ENCODE assay signal across 10 cellular contexts in the genomic region with DNA sequence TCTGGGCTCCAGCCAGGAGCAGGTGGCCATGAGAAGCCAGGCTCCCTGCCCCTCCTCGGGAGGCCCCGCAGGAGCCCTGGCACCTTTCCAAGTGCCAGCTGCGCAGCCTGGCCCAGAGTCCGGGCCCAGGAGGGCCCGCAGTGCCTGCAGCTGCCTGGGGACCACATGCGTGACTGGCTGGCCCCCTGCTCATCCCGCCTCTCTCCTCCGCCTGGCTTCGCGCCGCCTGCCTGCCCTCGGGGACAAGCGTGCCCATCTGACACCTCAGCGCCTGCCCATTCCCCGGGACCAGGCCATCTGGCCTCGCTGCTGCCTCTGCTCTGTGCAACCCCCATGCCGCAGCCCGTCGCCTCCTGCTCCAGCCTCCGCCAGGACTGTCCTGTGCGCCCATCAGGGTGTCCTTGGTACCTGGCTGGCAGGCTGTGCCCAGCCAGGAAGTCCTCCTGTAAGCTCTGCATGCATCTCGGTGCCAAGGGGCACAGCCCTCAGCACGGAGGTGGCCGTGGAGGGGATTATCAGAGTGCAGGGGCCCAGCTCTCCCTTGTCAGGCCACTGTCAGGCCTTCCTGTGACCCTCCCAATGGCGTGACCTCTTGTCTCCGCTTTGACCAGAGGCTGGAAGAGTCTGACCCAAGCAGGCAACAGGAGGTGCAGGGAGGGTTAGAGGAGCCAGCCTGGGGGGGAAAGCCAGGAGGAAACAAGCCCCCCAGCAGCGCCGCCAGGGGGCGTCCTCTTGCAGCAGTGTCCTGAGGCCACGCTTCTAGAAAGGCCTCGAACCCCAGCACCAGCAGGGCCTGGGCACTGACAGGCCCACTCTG. TPM values are rescaled to one million over a fixed set of nuclear protein-coding genes. Genes with fewer than 3 reads are reported as not detected.
A peak's percentile ranks its signal among the peaks of the same experiment; 100 is the strongest.
DNase-seq lines count a peak whose midpoint lies in the region; ATAC-seq and TF ChIP-seq lines count a peak whose summit lies in the region.
"Had no signal": no experiment of that assay in that cellular context is flagged by ENCODE, and none has a peak within 500 bp of the region (broad histone marks: within the 10 kb centered on the region; RNA-seq: fewer than 3 reads in every experiment).

No MANE protein-coding gene starts in this region.

- no peaks in the 10 kb centered on the region for H3K4me1 Mint-ChIP-seq in activated CD4-positive, alpha-beta memory T cell treated with anti-CD3 and anti-CD28 coated beads, Interleukin-2, amount 10 ng/mL, durations not matched to agents 7 days and 5 days
- no peaks in the 10 kb centered on the region for H3K4me1 Mint-ChIP-seq in activated CD4-positive, alpha-beta memory T cell treated with anti-CD3 and anti-CD28 coated beads for 36 hours (ENCODE audit: low read depth)
- no peaks in the 10 kb centered on the region for H3K4me1 Mint-ChIP-seq in type B pancreatic cell (ENCODE audit: unreplicated experiment)

- no peak overlapping the region for H3K4me2 ChIP-seq in OCI-LY3 (ENCODE audit: low read length)

- no peaks in the 10 kb centered on the region for H3K27me3 Mint-ChIP-seq in activated CD4-positive, alpha-beta memory T cell treated with anti-CD3 and anti-CD28 coated beads, Interleukin-2, amount 10 ng/mL, durations not matched to agents 7 days and 5 days
- H3K27me3 Mint-ChIP-seq in activated CD4-positive, alpha-beta memory T cell treated with anti-CD3 and anti-CD28 coated beads for 36 hours = peaks cover 6% of the 10 kb centered on the region
- H3K27me3 Mint-ChIP-seq in type B pancreatic cell = no peaks in the 10 kb centered on the region

- peaks cover 21% of the 10 kb centered on the region for H3K36me3 Mint-ChIP-seq in activated CD4-positive, alpha-beta memory T cell treated with anti-CD3 and anti-CD28 coated beads, Interleukin-2, amount 10 ng/mL, durations not matched to agents 7 days and 5 days (ENCODE audit: low read depth)
- H3K36me3 Mint-ChIP-seq in activated CD4-positive, alpha-beta memory T cell treated with anti-CD3 and anti-CD28 coated beads for 36 hours = peaks cover 20% of the 10 kb centered on the region
- H3K36me3 Mint-ChIP-seq in type B pancreatic cell = peaks cover 20% of the 10 kb centered on the region

- POLR2A ChIA-PET in activated CD4-positive, alpha-beta memory T cell treated with anti-CD3 and anti-CD28 coated beads, Interleukin-2, amount 10 ng/mL, durations not matched to agents 7 days and 5 days (lab: Charles Lee) = no interaction called here
- POLR2A ChIA-PET in activated CD4-positive, alpha-beta memory T cell treated with anti-CD3 and anti-CD28 coated beads for 36 hours (lab: Charles Lee) = no interaction called here

- no peaks in the 10 kb centered on the region for H3K79me2 ChIP-seq in OCI-LY3 (ENCODE audit: low read length)

- no peak overlapping the region for H3K27ac ChIP-seq in OCI-LY3 (ENCODE audit: low read length)
- H3K27ac ChIP-seq in foreskin keratinocyte = no peak overlapping the region

- H3K36me3 ChIP-seq in OCI-LY3 (replicated peaks; ENCODE audit: low read depth, low read length) = peaks cover 11% of the 10 kb centered on the region

- no peak overlapping the region for H3K4me3 ChIP-seq in OCI-LY3 (ENCODE audit: low read length)
- H3K4me3 ChIP-seq: SK-N-MC had no signal

- H3K4me3 Mint-ChIP-seq in activated CD4-positive, alpha-beta memory T cell treated with anti-CD3 and anti-CD28 coated beads, Interleukin-2, amount 10 ng/mL, durations not matched to agents 7 days and 5 days = no peak overlapping the region
- H3K4me3 Mint-ChIP-seq in activated CD4-positive, alpha-beta memory T cell treated with anti-CD3 and anti-CD28 coated beads for 36 hours = no peak overlapping the region
- no peak overlapping the region for H3K4me3 Mint-ChIP-seq in type B pancreatic cell

- ATAC-seq in foreskin keratinocyte = no peak
- ATAC-seq in GM18517 (IDR thresholded peaks at IDR 0.05; ENCODE audit: unreplicated experiment) = no peak

- intact Hi-C loops in activated CD4-positive, alpha-beta memory T cell treated with anti-CD3 and anti-CD28 coated beads for 36 hours (cut with micrococcal nuclease) = no loop called here

- H3K4me1 ChIP-seq in OCI-LY3 (ENCODE audit: low read length) = no peaks in the 10 kb centered on the region
- no peaks in the 10 kb centered on the region for H3K4me1 ChIP-seq in foreskin keratinocyte

- DNase-seq in activated CD4-positive, alpha-beta memory T cell treated with anti-CD3 and anti-CD28 coated beads, Interleukin-2, amount 10 ng/mL, durations not matched to agents 7 days and 5 days = peak; percentile 12
- DNase-seq in activated CD4-positive, alpha-beta memory T cell treated with anti-CD3 and anti-CD28 coated beads for 36 hours = no peak
- DNase-seq in foreskin keratinocyte = no peak
- peak; percentile 64 for DNase-seq in type B pancreatic cell (ENCODE audit: extremely low spot score, unreplicated experiment)
- DNase-seq in epidermal melanocyte (ENCODE audit: insufficient read length, low spot score) = no peak
- DNase-seq in central memory CD4-positive, alpha-beta T cell = no peak
- DNase-seq: GOT3 had no signal

- H3K9ac ChIP-seq in OCI-LY3 (ENCODE audit: low read length) = no peak overlapping the region

- no peak overlapping the region for H2AFZ ChIP-seq in OCI-LY3 (ENCODE audit: low read depth, low read length)

- H3K27ac Mint-ChIP-seq in activated CD4-positive, alpha-beta memory T cell treated with anti-CD3 and anti-CD28 coated beads, Interleukin-2, amount 10 ng/mL, durations not matched to agents 7 days and 5 days = no peak overlapping the region
- H3K27ac Mint-ChIP-seq in activated CD4-positive, alpha-beta memory T cell treated with anti-CD3 and anti-CD28 coated beads for 36 hours = no peak overlapping the region
- H3K27ac Mint-ChIP-seq in type B pancreatic cell = no peak overlapping the region

- no peaks in the 10 kb centered on the region for H3K9me3 Mint-ChIP-seq in activated CD4-positive, alpha-beta memory T cell treated with anti-CD3 and anti-CD28 coated beads, Interleukin-2, amount 10 ng/mL, durations not matched to agents 7 days and 5 days
- peaks cover 11% of the 10 kb centered on the region for H3K9me3 Mint-ChIP-seq in activated CD4-positive, alpha-beta memory T cell treated with anti-CD3 and anti-CD28 coated beads for 36 hours
- H3K9me3 Mint-ChIP-seq in type B pancreatic cell = no peaks in the 10 kb centered on the region

- CTCF ChIA-PET in activated CD4-positive, alpha-beta memory T cell treated with anti-CD3 and anti-CD28 coated beads, Interleukin-2, amount 10 ng/mL, durations not matched to agents 7 days and 5 days (lab: Charles Lee) = no interaction called here
- CTCF ChIA-PET in activated CD4-positive, alpha-beta memory T cell treated with anti-CD3 and anti-CD28 coated beads for 36 hours (lab: Charles Lee) = no interaction called here

- no peaks in the 10 kb centered on the region for H3K9me3 ChIP-seq in OCI-LY3 (ENCODE audit: insufficient read depth, low read length)

- no peaks in the 10 kb centered on the region for H4K20me1 ChIP-seq in OCI-LY3 (ENCODE audit: insufficient read depth, low read length)

- H3K27me3 ChIP-seq in OCI-LY3 (ENCODE audit: low read depth, low read length) (no peaks in the 10 kb centered on the region), foreskin keratinocyte (peaks cover 10% of the 10 kb centered on the region)

- TF ChIP-seq CTCF in OCI-LY3 (IDR thresholded peaks at IDR 0.05; ENCODE audit: low read depth, low read length) = peak; percentile 54
- peak; percentile 40 for TF ChIP-seq CTCF in foreskin keratinocyte (conservative IDR thresholded peaks at IDR 0.05)
- TF ChIP-seq CTCF in type B pancreatic cell (conservative IDR thresholded peaks at IDR 0.05) = peak; percentile 61

RNA-seq across cellular contexts. Expression of a gene that starts 50.5 kb away (rescaled TPM):
- total RNA-seq in activated CD4-positive, alpha-beta memory T cell treated with anti-CD3 and anti-CD28 coated beads, Interleukin-2, amount 10 ng/mL, durations not matched to agents 7 days and 5 days = 10 to 100 TPM; 35.5 to 35.7 TPM
- total RNA-seq in activated CD4-positive, alpha-beta memory T cell treated with anti-CD3 and anti-CD28 coated beads for 36 hours = 10 to 100 TPM; 35.5 to 35.9 TPM
- 22.6 and 24.2 TPM in 2 replicates for total RNA-seq in foreskin keratinocyte
- 6.5 and 7.0 TPM in 2 replicates for polyA plus RNA-seq in foreskin keratinocyte
- 25.1 and 36.1 TPM in 2 replicates for total RNA-seq in type B pancreatic cell (ENCODE audit: low replicate concordance)

RNA-seq across cellular contexts. Expression of a gene that starts 53.0 kb away (rescaled TPM):
- not detected for total RNA-seq in activated CD4-positive, alpha-beta memory T cell treated with anti-CD3 and anti-CD28 coated beads, Interleukin-2, amount 10 ng/mL, durations not matched to agents 7 days and 5 days
- total RNA-seq in activated CD4-positive, alpha-beta memory T cell treated with anti-CD3 and anti-CD28 coated beads for 36 hours = not detected
- not detected in 2 replicates for total RNA-seq in foreskin keratinocyte
- not detected in 2 replicates for polyA plus RNA-seq in foreskin keratinocyte
- total RNA-seq in type B pancreatic cell (ENCODE audit: low replicate concordance) = not detected in 2 replicates

Comparison
In these comparisons a context has a peak if more than half of its experiments do, and no peak if none do; other contexts are left out.
1. DNase-seq: peak in activated CD4-positive, alpha-beta memory T cell treated with anti-CD3 and anti-CD28 coated beads, Interleukin-2, amount 10 ng/mL, durations not matched to agents 7 days and 5 days (single experiment) and type B pancreatic cell (single experiment); none in activated CD4-positive, alpha-beta memory T cell treated with anti-CD3 and anti-CD28 coated beads for 36 hours (single experiment), foreskin keratinocyte (0 of 2), epidermal melanocyte (single experiment) and central memory CD4-positive, alpha-beta T cell (single experiment).
2. Peak in every context shown above with its lines, with median percentiles within 50 percentile points of each other: CTCF ChIP-seq.